In the genomic region with DNA sequence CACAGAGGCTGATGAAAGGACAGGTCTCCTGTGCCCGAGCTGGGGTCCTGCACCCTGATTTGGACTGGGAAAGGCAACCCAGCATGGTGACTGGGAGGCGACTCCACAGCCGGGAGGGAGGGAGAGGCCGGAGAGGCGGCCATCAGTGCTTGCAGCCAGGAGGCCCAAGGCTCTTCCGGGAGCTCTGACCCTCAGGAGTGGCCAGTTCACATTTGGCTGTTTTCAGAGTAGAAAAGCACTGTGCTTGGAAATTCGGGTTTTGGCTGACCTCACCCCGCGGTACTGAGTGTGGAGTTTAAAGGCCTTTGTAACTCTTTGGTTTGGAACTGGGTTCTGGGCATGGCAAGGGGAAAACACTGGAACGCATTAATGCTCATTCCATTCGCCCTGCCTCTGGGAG, we compare ENCODE assay signal across 15 cellular contexts. TPM values are rescaled to one million over a fixed set of nuclear protein-coding genes. Genes with fewer than 3 reads are reported as not detected.
DNase-seq lines count a peak whose midpoint lies in the region; ATAC-seq lines count a peak whose summit lies in the region.
"Had no signal": no experiment of that assay in that cellular context is flagged by ENCODE, and none has a peak within 500 bp of the region (broad histone marks: within the 10 kb centered on the region; RNA-seq: fewer than 3 reads in every experiment).

No MANE protein-coding gene starts in this region.

- 0 out of 2 replicates have a peak overlapping the region, but pooled peaks have one; percentile 27 for H3K4me3 ChIP-seq in ACC112 (ENCODE audit: low read depth, low read length)
- H3K4me3 ChIP-seq: A549 had no signal

- peaks cover 59% of the 10 kb centered on the region for H3K4me1 ChIP-seq in ACC112 (ENCODE audit: control insufficient read depth, insufficient read depth, low read length, unreplicated experiment)
- H3K4me1 ChIP-seq: parathyroid adenoma had no signal

- peak overlapping the region; percentile 68 for H3K27ac ChIP-seq in ACC112 (ENCODE audit: low read depth, low read length)
- no peak overlapping the region for H3K27ac ChIP-seq in caudate nucleus (ENCODE audit: low read depth, low read length)
- H3K27ac ChIP-seq: parathyroid adenoma had no signal

- H3K27me3 ChIP-seq in ACC112 (ENCODE audit: insufficient read depth, low read length) = no peaks in the 10 kb centered on the region

- H2AFZ ChIP-seq in ACC112 (ENCODE audit: low read length, unreplicated experiment) = peak overlapping the region; percentile 67
- H2AFZ ChIP-seq: parathyroid adenoma had no signal

- H3K79me2 ChIP-seq in ACC112 (ENCODE audit: control insufficient read depth, insufficient read depth, low read length, unreplicated experiment) = peaks cover 42% of the 10 kb centered on the region
- H3K79me2 ChIP-seq: parathyroid adenoma had no signal

- H3K36me3 ChIP-seq in ACC112 (ENCODE audit: insufficient read depth, low read length) = no peaks in the 10 kb centered on the region

- DNase-seq in caudate nucleus (lab: John Stamatoyannopoulos, UW) (peak in 31 of 61 donors; percentile 14 to 75 (median 32)), left lobe of liver (ENCODE audit: low spot score) (peak; percentile 89), sciatic nerve (ENCODE audit: low spot score) (no peak), DMS79 treated with DMSO at 0.1 percent for 48 hours (lab: John Stamatoyannopoulos, UW) (no peak), T1000 (lab: John Stamatoyannopoulos, UW) (no peak), SKM-1 treated with dmso at 0.1 percent for 144 hours (lab: John Stamatoyannopoulos, UW; ENCODE audit: unreplicated experiment) (no peak)
- DNase-seq in effector CD8-positive, alpha-beta T cell (lab: John Stamatoyannopoulos, UW) = no peak
- DNase-seq: activated B cell treated with CpG ODN at 0.5 μM for 24 hours; Calu3; NCI-H2029; NK-92 treated with Interleukin-12 subunit alpha and Interleukin-12 subunit beta, amount 100 ng/mL, for 24 hours; stimulated activated CD4-positive, alpha-beta T cell treated with anti-CD3 and anti-CD28 coated beads, Interleukin-4, amount 100 ng/mL, for 4 hours had no signal

- peak; percentile 87 for ATAC-seq in left lobe of liver
- peak; percentile 80 for ATAC-seq in sciatic nerve
- ATAC-seq: A549 had no signal

- intact Hi-C loops in sciatic nerve (cut with DNase I) = no loop called here

RNA-seq across cellular contexts. Expression of gene SMAD6, which starts 31.9 kb away (rescaled TPM):
- total RNA-seq in left lobe of liver (16.2 TPM), sciatic nerve (62.4 TPM)

Comparison
In these comparisons a context has a peak if more than half of its experiments do, and no peak if none do; other contexts are left out.
1. DNase-seq: peak in caudate nucleus (31 of 61) and left lobe of liver (single experiment); none in sciatic nerve (single experiment), DMS79 treated with DMSO at 0.1 percent for 48 hours (single experiment), effector CD8-positive, alpha-beta T cell (single experiment), T1000 (single experiment) and SKM-1 treated with dmso at 0.1 percent for 144 hours (single experiment).